16 cellular contexts compared by ENCODE assay signal in genomic region chr3:104785966-104786365, GRCh38.
"Had no signal": no experiment of that assay in that cellular context is flagged by ENCODE, and none has a peak within 500 bp of the region (broad histone marks: within the 10 kb centered on the region; RNA-seq: fewer than 3 reads in every experiment).

No MANE protein-coding gene starts in this region.

- DNase-seq: activated B cell treated with CpG ODN at 0.5 μM for 24 hours; activated CD4-positive, alpha-beta T cell treated with anti-CD3 and anti-CD28 coated beads, Interleukin-2, amount 10 ng/mL, durations not matched to agents 24 days and 14 days; activated CD8-positive, alpha-beta memory T cell treated with anti-CD3 and anti-CD28 coated beads, Interleukin-2, amount 50 U/mL, for 4 hours; activated CD8-positive, alpha-beta T cell treated with anti-CD3 and anti-CD28 coated beads, Interleukin-2, amount 10 ng/mL, durations not matched to agents 7 days and 5 days; activated effector memory CD4-positive, alpha-beta T cell treated with anti-CD3 and anti-CD28 coated beads, Interleukin-2, amount 50 U/mL, for 16 hours; activated T-cell treated with anti-CD3 and anti-CD28 coated beads, Interleukin-2, amount 50 U/mL, for 48 hours; amniotic stem cell; brain microvascular endothelial cell; effector CD8-positive, alpha-beta T cell; gastrocnemius medialis; mammary epithelial cell; naive thymus-derived CD8-positive, alpha-beta T cell; retina; stimulated activated naive B cell treated with anti-CD40 and anti-IgM and Interleukin-4, amounts not matched to agents 10 μg/mL and 1 μg/mL and 100 μg/mL, for 72 hours; thyroid gland had no signal

- H3K4me3 ChIP-seq: gastrocnemius medialis, thyroid gland had no signal

- H3K4me1 Mint-ChIP-seq: activated B cell treated with CpG ODN at 0.5 μM for 24 hours; activated CD4-positive, alpha-beta T cell treated with anti-CD3 and anti-CD28 coated beads, Interleukin-2, amount 10 ng/mL, durations not matched to agents 24 days and 14 days; activated naive CD4-positive, alpha-beta T cell treated with anti-CD3 and anti-CD28 coated beads, Interleukin-2, amount 50 U/mL, for 24 hours; naive thymus-derived CD8-positive, alpha-beta T cell; stimulated activated naive B cell treated with anti-CD40 and anti-IgM and Interleukin-4, amounts not matched to agents 10 μg/mL and 1 μg/mL and 100 μg/mL, for 72 hours had no signal

- H3K27me3 Mint-ChIP-seq: activated B cell treated with CpG ODN at 0.5 μM for 24 hours; activated CD4-positive, alpha-beta T cell treated with anti-CD3 and anti-CD28 coated beads, Interleukin-2, amount 10 ng/mL, durations not matched to agents 24 days and 14 days; naive thymus-derived CD8-positive, alpha-beta T cell; stimulated activated naive B cell treated with anti-CD40 and anti-IgM and Interleukin-4, amounts not matched to agents 10 μg/mL and 1 μg/mL and 100 μg/mL, for 72 hours had no signal

- H3K4me3 Mint-ChIP-seq: activated B cell treated with CpG ODN at 0.5 μM for 24 hours; activated CD4-positive, alpha-beta T cell treated with anti-CD3 and anti-CD28 coated beads, Interleukin-2, amount 10 ng/mL, durations not matched to agents 24 days and 14 days; activated CD8-positive, alpha-beta T cell treated with anti-CD3 and anti-CD28 coated beads, Interleukin-2, amount 10 ng/mL, durations not matched to agents 7 days and 5 days; activated naive CD4-positive, alpha-beta T cell treated with anti-CD3 and anti-CD28 coated beads, Interleukin-2, amount 50 U/mL, for 24 hours; naive thymus-derived CD8-positive, alpha-beta T cell; stimulated activated naive B cell treated with anti-CD40 and anti-IgM and Interleukin-4, amounts not matched to agents 10 μg/mL and 1 μg/mL and 100 μg/mL, for 72 hours had no signal

- H3K9me3 Mint-ChIP-seq: activated B cell treated with CpG ODN at 0.5 μM for 24 hours; activated CD4-positive, alpha-beta T cell treated with anti-CD3 and anti-CD28 coated beads, Interleukin-2, amount 10 ng/mL, durations not matched to agents 24 days and 14 days; activated naive CD4-positive, alpha-beta T cell treated with anti-CD3 and anti-CD28 coated beads, Interleukin-2, amount 50 U/mL, for 24 hours; naive thymus-derived CD8-positive, alpha-beta T cell; stimulated activated naive B cell treated with anti-CD40 and anti-IgM and Interleukin-4, amounts not matched to agents 10 μg/mL and 1 μg/mL and 100 μg/mL, for 72 hours had no signal

- H3K27ac Mint-ChIP-seq: activated B cell treated with CpG ODN at 0.5 μM for 24 hours; activated CD4-positive, alpha-beta T cell treated with anti-CD3 and anti-CD28 coated beads, Interleukin-2, amount 10 ng/mL, durations not matched to agents 24 days and 14 days; activated CD8-positive, alpha-beta T cell treated with anti-CD3 and anti-CD28 coated beads, Interleukin-2, amount 10 ng/mL, durations not matched to agents 7 days and 5 days; activated naive CD4-positive, alpha-beta T cell treated with anti-CD3 and anti-CD28 coated beads, Interleukin-2, amount 50 U/mL, for 24 hours; naive thymus-derived CD8-positive, alpha-beta T cell; stimulated activated naive B cell treated with anti-CD40 and anti-IgM and Interleukin-4, amounts not matched to agents 10 μg/mL and 1 μg/mL and 100 μg/mL, for 72 hours had no signal

- H3K36me3 Mint-ChIP-seq: activated naive CD4-positive, alpha-beta T cell treated with anti-CD3 and anti-CD28 coated beads, Interleukin-2, amount 50 U/mL, for 24 hours; naive thymus-derived CD8-positive, alpha-beta T cell; stimulated activated naive B cell treated with anti-CD40 and anti-IgM and Interleukin-4, amounts not matched to agents 10 μg/mL and 1 μg/mL and 100 μg/mL, for 72 hours had no signal
